Comparison of ENCODE assay signal across 8 cellular contexts in genomic region chr9:127450170-127450830, GRCh38. TPM values are rescaled to one million over a fixed set of nuclear protein-coding genes. Genes with fewer than 3 reads are reported as not detected.
DNase-seq lines count a peak whose midpoint lies in the region; ATAC-seq, FAIRE-seq and TF ChIP-seq lines count a peak whose summit lies in the region.

No MANE protein-coding gene starts in this region.

- CTCF ChIA-PET in endothelial cell of umbilical vein (lab: Charles Lee): interaction anchor here (0.9 to 1.4 kb wide), 2 partner anchors 19 to 226 kb away, joined by 3 read pairs; no protein-coding TSS in a partner anchor

- H3K4me1 Mint-ChIP-seq in naive B cell: peaks cover 30 to 51% (median 48%) of the 10 kb centered on the region in 3 donors

- TF ChIP-seq POLR2A in endothelial cell of umbilical vein (IDR thresholded peaks at IDR 0.05; ENCODE audit: low read depth, low read length) (no peak), H54 (IDR thresholded peaks at IDR 0.05; ENCODE audit: low read depth, low read length) (no peak)

- peak overlapping the region; percentile 95 to 99 (median 98) for H3K27ac Mint-ChIP-seq in naive B cell

- no peaks in the 10 kb centered on the region for H3K9me1 ChIP-seq in endothelial cell of umbilical vein (replicated peaks; ENCODE audit: control insufficient read depth, extremely low read depth, insufficient read depth, low read length)

- no peaks in the 10 kb centered on the region for H4K20me1 ChIP-seq in endothelial cell of umbilical vein (replicated peaks; ENCODE audit: control insufficient read depth, extremely low read depth, insufficient read depth, low read length)

- FAIRE-seq in endothelial cell of umbilical vein (lab: Jason Lieb, UNC): no peak
- FAIRE-seq in H54 (lab: Jason Lieb, UNC): no peak

- peak overlapping the region; percentile 93 to 99 (median 98) for H3K4me3 Mint-ChIP-seq in naive B cell

- H3K27me3 ChIP-seq in RWPE2 (ENCODE audit: insufficient read depth, poor library complexity, severe bottlenecking) (no peaks in the 10 kb centered on the region), endothelial cell of umbilical vein (ENCODE audit: control insufficient read depth in 2 of 2, insufficient read depth in 2 of 2, low read length in 2 of 2) (no peaks in the 10 kb centered on the region)

- H3K36me3 ChIP-seq in RWPE2 (ENCODE audit: low read depth): peaks cover 73% of the 10 kb centered on the region
- peaks cover 22 to 31% of the 10 kb centered on the region in 2 experiments for H3K36me3 ChIP-seq in endothelial cell of umbilical vein (ENCODE audit: control insufficient read depth in 2 of 2, extremely low read depth in 1 of 2, insufficient read depth in 2 of 2, low read length in 2 of 2)

- H3K4me3 ChIP-seq in RWPE2 (ENCODE audit: severe bottlenecking) (peak overlapping the region; percentile 89), endothelial cell of umbilical vein (replicated peaks in 1 of 3; ENCODE audit: insufficient read depth in 1 of 3, low read depth in 1 of 3, low read length in 3 of 3) (peak overlapping the region; percentile 54 to 85 (median 60))

- no peak for ATAC-seq in RWPE2 (ENCODE audit: low read depth)
- peak; percentile 0 for ATAC-seq in naive B cell (ENCODE audit: low read depth in 2 of 2)
- ATAC-seq in GM19395 (IDR thresholded peaks at IDR 0.05; ENCODE audit: unreplicated experiment): no peak
- ATAC-seq in HG02759 (IDR thresholded peaks at IDR 0.05; ENCODE audit: unreplicated experiment): no peak

- peak overlapping the region; percentile 96 for H3K27ac ChIP-seq in RWPE2 (ENCODE audit: poor library complexity, severe bottlenecking)
- peak overlapping the region; percentile 65 for H3K27ac ChIP-seq in endothelial cell of umbilical vein (ENCODE audit: insufficient read depth, low read depth, low read length)

- dilution Hi-C loops in endothelial cell of umbilical vein (cut with MboI; ENCODE audit: extremely low pct_ligation_motif_present, low sequenced_read_pairs): no loop called here

- DNase-seq in activated effector memory CD4-positive, alpha-beta T cell treated with anti-CD3 and anti-CD28 coated beads, Interleukin-2, amount 50 U/mL, for 16 hours: peak; percentile 64
- DNase-seq in activated effector memory CD4-positive, alpha-beta T cell treated with Interleukin-2 at 50 U/mL for 16 hours: no peak
- DNase-seq in RWPE2 (ENCODE audit: low spot score) (no peak), endothelial cell of umbilical vein (ENCODE audit: low read depth, low spot score) (peak; percentile 16), naive B cell (no peak), H54 (ENCODE audit: insufficient read length, low spot score) (no peak)

- H2AFZ ChIP-seq in endothelial cell of umbilical vein (ENCODE audit: low read depth, low read length): no peak overlapping the region

- POLR2A ChIA-PET in endothelial cell of umbilical vein (lab: Charles Lee): interaction anchor here (0.6 to 2.6 kb wide), 6 partner anchors 13 to 467 kb away, joined by 3 to 10 read pairs (median 5); partner anchors contain the start of genes SLC2A8, ST6GALNAC4 and ZNF79

- H3K79me2 ChIP-seq in endothelial cell of umbilical vein (ENCODE audit: control insufficient read depth, insufficient read depth, low read length): peaks cover 34% of the 10 kb centered on the region

- no peaks in the 10 kb centered on the region for H3K4me1 ChIP-seq in RWPE2 (ENCODE audit: insufficient read depth, poor library complexity, severe bottlenecking)
- peaks cover 19% of the 10 kb centered on the region for H3K4me1 ChIP-seq in endothelial cell of umbilical vein (ENCODE audit: control insufficient read depth, extremely low read depth, insufficient read depth, low read length)

- no TSS peak for BruUV-seq in endothelial cell of umbilical vein (replicated peaks; lab: Mats Ljungman, UMichigan)

- H3K9me3 Mint-ChIP-seq in naive B cell: no peaks in the 10 kb centered on the region

- intact Hi-C loops in endothelial cell of umbilical vein (cut with micrococcal nuclease): loop anchor here (2.0 kb wide), 1 partner anchor 129 kb away; no protein-coding TSS in a partner anchor

- TF ChIP-seq CTCF in RWPE2 (IDR thresholded peaks at IDR 0.05; ENCODE audit: poor library complexity, severe bottlenecking) (no peak), endothelial cell of umbilical vein (IDR thresholded peaks at IDR 0.05; ENCODE audit: extremely low read depth in 1 of 2, insufficient read depth in 1 of 2, low read depth in 1 of 2, low read length in 2 of 2) (no peak)

- no peaks in the 10 kb centered on the region for H3K9me3 ChIP-seq in RWPE2 (ENCODE audit: severe bottlenecking)
- no peaks in the 10 kb centered on the region for H3K9me3 ChIP-seq in endothelial cell of umbilical vein (replicated peaks; ENCODE audit: control insufficient read depth, insufficient read depth, low read length)

- no peaks in the 10 kb centered on the region for H3K27me3 Mint-ChIP-seq in naive B cell

- peaks cover 8 to 11% of the 10 kb centered on the region in 2 donors for H3K36me3 Mint-ChIP-seq in naive B cell

- H3K4me2 ChIP-seq in endothelial cell of umbilical vein (ENCODE audit: insufficient read depth, low read length): peak overlapping the region; percentile 83

- H3K9ac ChIP-seq in endothelial cell of umbilical vein (replicated peaks; ENCODE audit: extremely low read depth, insufficient read depth, low read length): peak overlapping the region; percentile 88

TF ChIP-seq in endothelial cell of umbilical vein, 7 proteins besides CTCF, POLR2A, EP300 and RAD21:
- no peak for TF ChIP-seq FOS (IDR thresholded peaks at IDR 0.05; ENCODE audit: borderline replicate concordance, insufficient read depth, low read length)
- no peak for TF ChIP-seq MYC (IDR thresholded peaks at IDR 0.05; ENCODE audit: low read depth, low read length)
- TF ChIP-seq GATA2 (IDR thresholded peaks at IDR 0.05; ENCODE audit: insufficient read depth, insufficient read length, low read depth, low read length): no peak
- peak; percentile 34 for TF ChIP-seq POLR2AphosphoS5 (IDR thresholded peaks at IDR 0.05; ENCODE audit: insufficient read depth, low read depth, low read length)
- TF ChIP-seq EZH2 (IDR thresholded peaks at IDR 0.05; ENCODE audit: borderline replicate concordance, low read depth, low read length, severe bottlenecking): no peak

RNA-seq across cellular contexts. Expression of gene RPL12, which starts 0.9 kb away (rescaled TPM):
- 1,231 and 1,361 TPM in 2 replicates for total RNA-seq in endothelial cell of umbilical vein
- polyA plus RNA-seq in endothelial cell of umbilical vein (2,140 and 3,007 TPM in 2 replicates), naive B cell (ENCODE audit: low read depth in 6 of 6) (1,000 to 10,000 TPM; 1,582 to 1,976 (median 1,881) TPM)
- polyA plus RNA-seq in endothelial cell of umbilical vein (2011; cell fraction: cytosol; rRNA removed): 2,997 and 3,263 TPM in 2 replicates
- polyA plus RNA-seq in endothelial cell of umbilical vein (2011; cell fraction: nucleus; rRNA removed): 604 and 667 TPM in 2 replicates
- 1,827 and 2,215 TPM in 2 replicates for polyA plus RNA-seq in endothelial cell of umbilical vein (2012)
- polyA minus RNA-seq in endothelial cell of umbilical vein: 431 and 482 TPM in 2 replicates
- polyA minus RNA-seq in endothelial cell of umbilical vein (2011; cell fraction: cytosol; rRNA and poly(A)+ RNA removed): 1,395 TPM
- polyA minus RNA-seq in endothelial cell of umbilical vein (2011; cell fraction: nucleus; rRNA and poly(A)+ RNA removed): 81.6 and 96.0 TPM in 2 replicates

RNA-seq across cellular contexts. Expression of gene LRSAM1, which starts 1.0 kb away (rescaled TPM):
- 18.5 and 18.9 TPM in 2 replicates for total RNA-seq in endothelial cell of umbilical vein
- 10.8 and 12.6 TPM in 2 replicates for polyA plus RNA-seq in endothelial cell of umbilical vein
- polyA plus RNA-seq in endothelial cell of umbilical vein (2011; cell fraction: cytosol; rRNA removed): 6.9 and 8.6 TPM in 2 replicates
- polyA plus RNA-seq in endothelial cell of umbilical vein (2011; cell fraction: nucleus; rRNA removed): 27.9 and 32.9 TPM in 2 replicates
- 12.9 and 18.9 TPM in 2 replicates for polyA plus RNA-seq in endothelial cell of umbilical vein (2012)
- 9.7 and 13.4 TPM in 2 replicates for polyA minus RNA-seq in endothelial cell of umbilical vein
- polyA minus RNA-seq in endothelial cell of umbilical vein (2011; cell fraction: cytosol; rRNA and poly(A)+ RNA removed): 6.0 TPM
- 16.4 and 17.8 TPM in 2 replicates for polyA minus RNA-seq in endothelial cell of umbilical vein (2011; cell fraction: nucleus; rRNA and poly(A)+ RNA removed)
- 1 to 10 TPM; 4.9 to 9.2 (median 7.0) TPM for polyA plus RNA-seq in naive B cell (ENCODE audit: low read depth in 6 of 6)

RNA-seq across cellular contexts. Expression of gene ZNF79, which starts 26.1 kb away (rescaled TPM):
- 8.9 and 10.6 TPM in 2 replicates for total RNA-seq in endothelial cell of umbilical vein
- polyA plus RNA-seq in endothelial cell of umbilical vein (6.1 and 6.3 TPM in 2 replicates), naive B cell (ENCODE audit: low read depth in 6 of 6) (1 to 10 TPM in 5 of 6 donors, not detected in 1; 5.8 to 8.8 (median 6.2) TPM)
- polyA plus RNA-seq in endothelial cell of umbilical vein (2011; cell fraction: cytosol; rRNA removed): 6.9 and 8.1 TPM in 2 replicates
- polyA plus RNA-seq in endothelial cell of umbilical vein (2011; cell fraction: nucleus; rRNA removed): 20.1 and 21.6 TPM in 2 replicates
- 6.3 and 8.1 TPM in 2 replicates for polyA plus RNA-seq in endothelial cell of umbilical vein (2012)
- 13.3 and 15.3 TPM in 2 replicates for polyA minus RNA-seq in endothelial cell of umbilical vein
- polyA minus RNA-seq in endothelial cell of umbilical vein (2011; cell fraction: cytosol; rRNA and poly(A)+ RNA removed): 7.9 TPM
- 7.6 and 8.2 TPM in 2 replicates for polyA minus RNA-seq in endothelial cell of umbilical vein (2011; cell fraction: nucleus; rRNA and poly(A)+ RNA removed)

RNA-seq across cellular contexts. Expression of gene SLC2A8, which starts 53.3 kb away (rescaled TPM):
- 17.0 and 19.3 TPM in 2 replicates for total RNA-seq in endothelial cell of umbilical vein
- polyA plus RNA-seq in endothelial cell of umbilical vein: 26.1 and 33.5 TPM in 2 replicates
- 13.7 and 16.7 TPM in 2 replicates for polyA plus RNA-seq in endothelial cell of umbilical vein (2011; cell fraction: cytosol; rRNA removed)
- polyA plus RNA-seq in endothelial cell of umbilical vein (2011; cell fraction: nucleus; rRNA removed): 24.4 and 33.0 TPM in 2 replicates
- 10.9 and 15.6 TPM in 2 replicates for polyA plus RNA-seq in endothelial cell of umbilical vein (2012)
- polyA minus RNA-seq in endothelial cell of umbilical vein: 9.5 and 15.3 TPM in 2 replicates
- 18.9 TPM for polyA minus RNA-seq in endothelial cell of umbilical vein (2011; cell fraction: cytosol; rRNA and poly(A)+ RNA removed)
- 9.1 and 10.6 TPM in 2 replicates for polyA minus RNA-seq in endothelial cell of umbilical vein (2011; cell fraction: nucleus; rRNA and poly(A)+ RNA removed)
- 10 to 100 TPM in 1 of 6 donors, 1 to 10 TPM in 5; 6.0 to 14.3 (median 8.5) TPM for polyA plus RNA-seq in naive B cell (ENCODE audit: low read depth in 6 of 6)

Comparison
In these comparisons a context has a peak if more than half of its experiments do, and no peak if none do; other contexts are left out.
1. DNase-seq: peak in activated effector memory CD4-positive, alpha-beta T cell treated with anti-CD3 and anti-CD28 coated beads, Interleukin-2, amount 50 U/mL, for 16 hours (single experiment) and endothelial cell of umbilical vein (single experiment); none in activated effector memory CD4-positive, alpha-beta T cell treated with Interleukin-2 at 50 U/mL for 16 hours (single experiment), RWPE2 (single experiment), naive B cell (single experiment) and H54 (single experiment).
2. ATAC-seq: peak in naive B cell (2 of 2); none in RWPE2 (single experiment), GM19395 (single experiment) and HG02759 (single experiment).